Comparison of ENCODE assay signal across 1 cellular context in the genomic region with DNA sequence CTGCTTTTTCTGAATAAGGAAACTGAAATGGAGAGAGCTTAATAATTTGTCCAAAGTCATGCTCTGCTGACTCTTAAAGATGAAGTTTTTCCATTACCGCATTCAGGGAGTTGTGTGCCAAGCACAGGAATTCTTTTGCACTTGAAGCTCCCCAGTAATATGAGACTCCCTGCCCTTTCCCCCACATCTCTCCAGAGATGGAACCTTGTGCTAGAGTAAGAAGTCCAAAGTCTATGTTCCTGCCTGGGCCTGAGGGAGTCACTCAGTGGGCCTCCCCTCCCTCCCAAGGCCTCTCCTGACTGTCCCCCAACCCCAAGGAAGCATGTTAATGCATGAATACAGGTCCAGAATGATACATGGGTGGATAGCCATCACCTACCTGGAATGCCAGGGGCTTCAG.
TF ChIP-seq lines count a peak whose summit lies in the region.

No MANE protein-coding gene starts in this region.

TF ChIP-seq in Ishikawa, 13 proteins besides CTCF, POLR2A, EP300 and RAD21 (continued from another document):
- TF ChIP-seq, protein P1, sequence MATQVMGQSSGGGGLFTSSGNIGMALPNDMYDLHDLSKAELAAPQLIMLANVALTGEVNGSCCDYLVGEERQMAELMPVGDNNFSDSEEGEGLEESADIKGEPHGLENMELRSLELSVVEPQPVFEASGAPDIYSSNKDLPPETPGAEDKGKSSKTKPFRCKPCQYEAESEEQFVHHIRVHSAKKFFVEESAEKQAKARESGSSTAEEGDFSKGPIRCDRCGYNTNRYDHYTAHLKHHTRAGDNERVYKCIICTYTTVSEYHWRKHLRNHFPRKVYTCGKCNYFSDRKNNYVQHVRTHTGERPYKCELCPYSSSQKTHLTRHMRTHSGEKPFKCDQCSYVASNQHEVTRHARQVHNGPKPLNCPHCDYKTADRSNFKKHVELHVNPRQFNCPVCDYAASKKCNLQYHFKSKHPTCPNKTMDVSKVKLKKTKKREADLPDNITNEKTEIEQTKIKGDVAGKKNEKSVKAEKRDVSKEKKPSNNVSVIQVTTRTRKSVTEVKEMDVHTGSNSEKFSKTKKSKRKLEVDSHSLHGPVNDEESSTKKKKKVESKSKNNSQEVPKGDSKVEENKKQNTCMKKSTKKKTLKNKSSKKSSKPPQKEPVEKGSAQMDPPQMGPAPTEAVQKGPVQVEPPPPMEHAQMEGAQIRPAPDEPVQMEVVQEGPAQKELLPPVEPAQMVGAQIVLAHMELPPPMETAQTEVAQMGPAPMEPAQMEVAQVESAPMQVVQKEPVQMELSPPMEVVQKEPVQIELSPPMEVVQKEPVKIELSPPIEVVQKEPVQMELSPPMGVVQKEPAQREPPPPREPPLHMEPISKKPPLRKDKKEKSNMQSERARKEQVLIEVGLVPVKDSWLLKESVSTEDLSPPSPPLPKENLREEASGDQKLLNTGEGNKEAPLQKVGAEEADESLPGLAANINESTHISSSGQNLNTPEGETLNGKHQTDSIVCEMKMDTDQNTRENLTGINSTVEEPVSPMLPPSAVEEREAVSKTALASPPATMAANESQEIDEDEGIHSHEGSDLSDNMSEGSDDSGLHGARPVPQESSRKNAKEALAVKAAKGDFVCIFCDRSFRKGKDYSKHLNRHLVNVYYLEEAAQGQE (IDR thresholded peaks at IDR 0.05; ENCODE audit: low read depth) = no peak
- TF ChIP-seq FOXM1 (IDR thresholded peaks at IDR 0.05; ENCODE audit: borderline replicate concordance, low read depth) (no peak), CREB1 (IDR thresholded peaks at IDR 0.05; ENCODE audit: low read depth) (no peak)
TF ChIP-seq in Ishikawa: peak in this region for 4.
